In genomic region chr2:139916822-139917221, GRCh38 we compare ENCODE assay signal across 2 cellular contexts.
TF ChIP-seq lines count a peak whose summit lies in the region.

No MANE protein-coding gene starts in this region.

TF ChIP-seq in WTC11, 78 proteins besides CTCF, POLR2A, EP300 and RAD21 (continued from another document):
- TF ChIP-seq ATF6 (CRISPR knock-in tag; IDR thresholded peaks at IDR 0.05): no peak
- TF ChIP-seq ZNF317 (CRISPR knock-in tag; IDR thresholded peaks at IDR 0.05; ENCODE audit: borderline replicate concordance, low read depth): no peak
- TF ChIP-seq ZNF423 (CRISPR knock-in tag; IDR thresholded peaks at IDR 0.05): no peak
- no peak for TF ChIP-seq ZMAT4 (CRISPR knock-in tag; IDR thresholded peaks at IDR 0.05)

TF ChIP-seq in neural cell, 6 proteins besides CTCF, POLR2A, EP300 and RAD21 (continued from another document):
- TF ChIP-seq TAF1 (IDR thresholded peaks at IDR 0.05; ENCODE audit: low read depth): no peak
